In the genomic region with DNA sequence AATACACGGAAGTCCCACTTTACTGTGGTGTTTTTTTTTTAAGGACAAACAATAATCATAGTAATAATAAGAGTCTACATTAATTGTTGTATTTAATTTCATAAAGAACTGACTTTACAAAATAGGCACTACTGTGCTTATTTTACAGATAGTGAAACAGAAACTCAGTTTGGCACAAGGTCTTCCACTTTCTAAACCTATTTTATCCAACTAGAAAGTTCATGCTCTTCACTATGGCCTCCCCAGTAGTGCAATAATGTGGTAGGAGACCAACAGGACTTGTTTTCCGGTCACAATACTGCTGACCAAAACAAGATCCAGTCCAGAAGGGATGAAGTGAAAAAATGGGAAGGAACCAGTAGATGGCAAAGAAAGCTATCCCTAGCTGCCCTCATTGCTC, we compare ENCODE assay signal across 8 cellular contexts.
"Had no signal": no experiment of that assay in that cellular context is flagged by ENCODE, and none has a peak within 500 bp of the region (broad histone marks: within the 10 kb centered on the region; RNA-seq: fewer than 3 reads in every experiment).

No MANE protein-coding gene starts in this region.

- H3K27ac ChIP-seq: GM23248, HL-60 had no signal

- DNase-seq: GM23248, GOT3, HFFc6, KBM-7 had no signal

- H3K9ac ChIP-seq: GM23248 had no signal

- H3K36me3 ChIP-seq: HAP-1 had no signal

- H2AFZ ChIP-seq: GM23248 had no signal

- H3K4me1 ChIP-seq: HAP-1 had no signal

- ATAC-seq: HCT116, HepG2 had no signal

- H3K4me3 ChIP-seq: GM23248, HAP-1 had no signal
